ENCODE assay signal across 1 cellular context in the genomic region with DNA sequence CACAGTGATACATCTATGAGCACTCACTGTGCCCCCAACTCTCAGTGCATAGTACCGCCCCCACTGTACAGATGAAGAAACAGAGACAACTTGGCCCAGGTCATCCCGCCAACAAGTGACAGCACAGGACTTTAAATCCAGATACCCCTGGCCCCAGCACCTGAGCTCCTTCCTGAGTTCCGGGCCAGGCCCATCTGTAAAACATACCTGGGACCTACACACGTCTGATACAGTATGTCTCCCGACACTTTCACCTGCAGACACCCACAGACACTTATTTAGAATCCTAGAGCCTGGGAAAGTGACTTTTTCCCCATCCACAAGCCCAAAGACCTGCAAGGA.
TF ChIP-seq lines count a peak whose summit lies in the region.

No MANE protein-coding gene starts in this region.

TF ChIP-seq in SK-N-SH, 30 proteins besides CTCF, POLR2A, EP300 and RAD21 (continued from another document):
- TF ChIP-seq, protein P1, sequence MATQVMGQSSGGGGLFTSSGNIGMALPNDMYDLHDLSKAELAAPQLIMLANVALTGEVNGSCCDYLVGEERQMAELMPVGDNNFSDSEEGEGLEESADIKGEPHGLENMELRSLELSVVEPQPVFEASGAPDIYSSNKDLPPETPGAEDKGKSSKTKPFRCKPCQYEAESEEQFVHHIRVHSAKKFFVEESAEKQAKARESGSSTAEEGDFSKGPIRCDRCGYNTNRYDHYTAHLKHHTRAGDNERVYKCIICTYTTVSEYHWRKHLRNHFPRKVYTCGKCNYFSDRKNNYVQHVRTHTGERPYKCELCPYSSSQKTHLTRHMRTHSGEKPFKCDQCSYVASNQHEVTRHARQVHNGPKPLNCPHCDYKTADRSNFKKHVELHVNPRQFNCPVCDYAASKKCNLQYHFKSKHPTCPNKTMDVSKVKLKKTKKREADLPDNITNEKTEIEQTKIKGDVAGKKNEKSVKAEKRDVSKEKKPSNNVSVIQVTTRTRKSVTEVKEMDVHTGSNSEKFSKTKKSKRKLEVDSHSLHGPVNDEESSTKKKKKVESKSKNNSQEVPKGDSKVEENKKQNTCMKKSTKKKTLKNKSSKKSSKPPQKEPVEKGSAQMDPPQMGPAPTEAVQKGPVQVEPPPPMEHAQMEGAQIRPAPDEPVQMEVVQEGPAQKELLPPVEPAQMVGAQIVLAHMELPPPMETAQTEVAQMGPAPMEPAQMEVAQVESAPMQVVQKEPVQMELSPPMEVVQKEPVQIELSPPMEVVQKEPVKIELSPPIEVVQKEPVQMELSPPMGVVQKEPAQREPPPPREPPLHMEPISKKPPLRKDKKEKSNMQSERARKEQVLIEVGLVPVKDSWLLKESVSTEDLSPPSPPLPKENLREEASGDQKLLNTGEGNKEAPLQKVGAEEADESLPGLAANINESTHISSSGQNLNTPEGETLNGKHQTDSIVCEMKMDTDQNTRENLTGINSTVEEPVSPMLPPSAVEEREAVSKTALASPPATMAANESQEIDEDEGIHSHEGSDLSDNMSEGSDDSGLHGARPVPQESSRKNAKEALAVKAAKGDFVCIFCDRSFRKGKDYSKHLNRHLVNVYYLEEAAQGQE (IDR thresholded peaks at IDR 0.05; ENCODE audit: low read depth, low read length): no peak
- TF ChIP-seq CHD2 (IDR thresholded peaks at IDR 0.05; ENCODE audit: low read length, partially characterized antibody) (no peak), GABPA (IDR thresholded peaks at IDR 0.05; ENCODE audit: low read depth) (no peak), GATA2 (CRISPR knock-in tag; IDR thresholded peaks at IDR 0.05) (no peak), RFX5 (IDR thresholded peaks at IDR 0.05; ENCODE audit: low read length) (no peak), FOXJ3 (CRISPR knock-in tag; IDR thresholded peaks at IDR 0.05) (no peak), EZH2phosphoT487 (IDR thresholded peaks at IDR 0.05; ENCODE audit: borderline replicate concordance, low read depth) (no peak), MEF2A (IDR thresholded peaks at IDR 0.05; ENCODE audit: borderline replicate concordance, low read depth) (no peak), NRF1 (IDR thresholded peaks at IDR 0.05; ENCODE audit: low read depth, low read length) (no peak), TAF1 (IDR thresholded peaks at IDR 0.05; ENCODE audit: borderline replicate concordance, low read depth, low read length) (no peak)
- TF ChIP-seq, protein P2, sequence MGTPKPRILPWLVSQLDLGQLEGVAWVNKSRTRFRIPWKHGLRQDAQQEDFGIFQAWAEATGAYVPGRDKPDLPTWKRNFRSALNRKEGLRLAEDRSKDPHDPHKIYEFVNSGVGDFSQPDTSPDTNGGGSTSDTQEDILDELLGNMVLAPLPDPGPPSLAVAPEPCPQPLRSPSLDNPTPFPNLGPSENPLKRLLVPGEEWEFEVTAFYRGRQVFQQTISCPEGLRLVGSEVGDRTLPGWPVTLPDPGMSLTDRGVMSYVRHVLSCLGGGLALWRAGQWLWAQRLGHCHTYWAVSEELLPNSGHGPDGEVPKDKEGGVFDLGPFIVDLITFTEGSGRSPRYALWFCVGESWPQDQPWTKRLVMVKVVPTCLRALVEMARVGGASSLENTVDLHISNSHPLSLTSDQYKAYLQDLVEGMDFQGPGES (IDR thresholded peaks at IDR 0.05; ENCODE audit: low read depth, low read length): no peak
- TF ChIP-seq, protein P3, sequence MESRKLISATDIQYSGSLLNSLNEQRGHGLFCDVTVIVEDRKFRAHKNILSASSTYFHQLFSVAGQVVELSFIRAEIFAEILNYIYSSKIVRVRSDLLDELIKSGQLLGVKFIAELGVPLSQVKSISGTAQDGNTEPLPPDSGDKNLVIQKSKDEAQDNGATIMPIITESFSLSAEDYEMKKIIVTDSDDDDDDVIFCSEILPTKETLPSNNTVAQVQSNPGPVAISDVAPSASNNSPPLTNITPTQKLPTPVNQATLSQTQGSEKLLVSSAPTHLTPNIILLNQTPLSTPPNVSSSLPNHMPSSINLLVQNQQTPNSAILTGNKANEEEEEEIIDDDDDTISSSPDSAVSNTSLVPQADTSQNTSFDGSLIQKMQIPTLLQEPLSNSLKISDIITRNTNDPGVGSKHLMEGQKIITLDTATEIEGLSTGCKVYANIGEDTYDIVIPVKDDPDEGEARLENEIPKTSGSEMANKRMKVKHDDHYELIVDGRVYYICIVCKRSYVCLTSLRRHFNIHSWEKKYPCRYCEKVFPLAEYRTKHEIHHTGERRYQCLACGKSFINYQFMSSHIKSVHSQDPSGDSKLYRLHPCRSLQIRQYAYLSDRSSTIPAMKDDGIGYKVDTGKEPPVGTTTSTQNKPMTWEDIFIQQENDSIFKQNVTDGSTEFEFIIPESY (IDR thresholded peaks at IDR 0.05; ENCODE audit: borderline replicate concordance, low read depth): no peak
- TF ChIP-seq, protein P4, sequence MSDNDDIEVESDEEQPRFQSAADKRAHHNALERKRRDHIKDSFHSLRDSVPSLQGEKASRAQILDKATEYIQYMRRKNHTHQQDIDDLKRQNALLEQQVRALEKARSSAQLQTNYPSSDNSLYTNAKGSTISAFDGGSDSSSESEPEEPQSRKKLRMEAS (IDR thresholded peaks at IDR 0.05; ENCODE audit: low read depth): no peak
TF ChIP-seq in SK-N-SH: peak in this region for 0.
